In genomic region chr3:124694486-124694885, GRCh38 we compare ENCODE assay signal across 19 cellular contexts. TPM values are rescaled to one million over a fixed set of nuclear protein-coding genes. Genes with fewer than 3 reads are reported as not detected.
DNase-seq lines count a peak whose midpoint lies in the region; ATAC-seq, FAIRE-seq and TF ChIP-seq lines count a peak whose summit lies in the region.
"Had no signal": no experiment of that assay in that cellular context is flagged by ENCODE, and none has a peak within 500 bp of the region (broad histone marks: within the 10 kb centered on the region; RNA-seq: fewer than 3 reads in every experiment).

No MANE protein-coding gene starts in this region.

- no peaks in the 10 kb centered on the region for H3K27me3 ChIP-seq in bronchial epithelial cell (ENCODE audit: control insufficient read depth, insufficient read depth, low read length)
- H3K27me3 ChIP-seq in foreskin keratinocyte, result peaks cover 7% of the 10 kb centered on the region
- H3K27me3 ChIP-seq in trophoblast cell (ENCODE audit: insufficient read depth, low read length), result no peaks in the 10 kb centered on the region

- no peak overlapping the region for H2AK5ac ChIP-seq in trophoblast cell (ENCODE audit: low read length)

- ATAC-seq in foreskin keratinocyte (peak; percentile 24), GM21825 (IDR thresholded peaks at IDR 0.05; ENCODE audit: unreplicated experiment) (no peak)
- ATAC-seq: CD8-positive, alpha-beta T cell; HepG2 had no signal

- no peak overlapping the region for H2BK5ac ChIP-seq in trophoblast cell (ENCODE audit: low read depth, low read length, poor library complexity)

- no peak overlapping the region for H2AFZ ChIP-seq in trophoblast cell (ENCODE audit: insufficient read depth, low read length, poor library complexity)
- H2AFZ ChIP-seq: GM23248 had no signal

- no peak overlapping the region for H3K4me2 ChIP-seq in trophoblast cell (ENCODE audit: low read length)

- DNase-seq in DMS53 (lab: John Stamatoyannopoulos, UW), result peak; percentile 4
- DNase-seq in DMS53 treated with DMSO at 0.1 percent for 48 hours (lab: John Stamatoyannopoulos, UW; ENCODE audit: unreplicated experiment), result no peak
- peak; percentile 59 for DNase-seq in bronchial epithelial cell (ENCODE audit: low read depth)
- peak; percentile 6 to 24 for DNase-seq in foreskin keratinocyte
- no peak for DNase-seq in trophoblast cell
- DNase-seq in RPMI8226, result no peak
- DNase-seq in stimulated activated CD4-positive, alpha-beta T cell treated with anti-CD3 and anti-CD28 coated beads, Interleukin-1b, Interleukin-23, amount 100 ng/mL, for 48 hours, result no peak
- DNase-seq: CD8-positive, alpha-beta T cell; COR-L47; DMS153; GF-D8; GM23248; H7 had no signal

- H3K27ac ChIP-seq in foreskin keratinocyte (no peak overlapping the region), trophoblast cell (ENCODE audit: low read depth, low read length) (no peak overlapping the region)
- H3K27ac ChIP-seq: 22Rv1, GM23248 had no signal

- H3K9me3 ChIP-seq in trophoblast cell (ENCODE audit: insufficient read depth, low read depth, low read length), result no peaks in the 10 kb centered on the region

- no peak overlapping the region for H3K18ac ChIP-seq in trophoblast cell (ENCODE audit: low read length)

- H2BK12ac ChIP-seq in trophoblast cell (ENCODE audit: low read length), result peak overlapping the region; percentile 50

- no peaks in the 10 kb centered on the region for H3K79me1 ChIP-seq in trophoblast cell (ENCODE audit: low read length)

- FAIRE-seq in bronchial epithelial cell (lab: Jason Lieb, UNC), result peak; percentile 7
- FAIRE-seq: D721Med, GM18507, HepG2, HTR-8/SVneo had no signal

- H3K23ac ChIP-seq in trophoblast cell (ENCODE audit: low read length), result no peak overlapping the region

- H4K12ac ChIP-seq in trophoblast cell (ENCODE audit: low read depth, low read length), result no peak overlapping the region

- H2BK120ac ChIP-seq in trophoblast cell (ENCODE audit: insufficient read depth, low read length, poor library complexity), result no peak overlapping the region

- H3K4ac ChIP-seq in trophoblast cell (ENCODE audit: low read depth, low read length), result no peak overlapping the region

- H3K36me3 ChIP-seq in bronchial epithelial cell (ENCODE audit: control insufficient read depth, insufficient read depth, low read length) (no peaks in the 10 kb centered on the region), trophoblast cell (ENCODE audit: control insufficient read depth in 1 of 2, insufficient read depth in 2 of 2, low read length in 2 of 2) (peaks cover 0 to 2% of the 10 kb centered on the region in 2 experiments)

- no CpG with 5 or more reads among the region's 5 CpGs for WGBS in trophoblast cell (ENCODE audit: extremely low coverage, insufficient coverage, insufficient read length)

- H4K91ac ChIP-seq in trophoblast cell (ENCODE audit: low read depth, low read length), result no peak overlapping the region

- H3K4me3 ChIP-seq in bronchial epithelial cell (ENCODE audit: low read depth, low read length), result no peak overlapping the region
- H3K4me3 ChIP-seq in trophoblast cell (ENCODE audit: low read depth, low read length), result no peak overlapping the region
- H3K4me3 ChIP-seq: GM23248 had no signal

- H3K9ac ChIP-seq in trophoblast cell (ENCODE audit: low read length), result no peak overlapping the region
- H3K9ac ChIP-seq: GM23248 had no signal

- H3K4me1 ChIP-seq in foreskin keratinocyte (no peaks in the 10 kb centered on the region), trophoblast cell (ENCODE audit: control insufficient read depth in 1 of 2, insufficient read depth in 2 of 2, low read length in 2 of 2) (peaks cover 0 to 3% of the 10 kb centered on the region in 2 experiments)

- H3K14ac ChIP-seq in trophoblast cell (ENCODE audit: low read length), result no peak overlapping the region

- no peaks in the 10 kb centered on the region for H3K79me2 ChIP-seq in trophoblast cell (ENCODE audit: control insufficient read depth, insufficient read depth, low read length, poor library complexity)

- TF ChIP-seq CTCF in bronchial epithelial cell (IDR thresholded peaks at IDR 0.05; ENCODE audit: insufficient read depth, low read length, severe bottlenecking) (no peak), foreskin keratinocyte (conservative IDR thresholded peaks at IDR 0.05) (no peak)

- H4K8ac ChIP-seq in trophoblast cell (ENCODE audit: low read depth, low read length), result no peak overlapping the region

RNA-seq across cellular contexts. Expression of gene UMPS, which starts 35.8 kb away (rescaled TPM):
- total RNA-seq in bronchial epithelial cell (21.8 and 31.3 TPM in 2 replicates), foreskin keratinocyte (44.9 and 45.1 TPM in 2 replicates)
- 52.7 and 57.5 TPM in 2 replicates for polyA plus RNA-seq in foreskin keratinocyte
- polyA plus RNA-seq in trophoblast cell (2013), result 23.2 and 23.9 TPM in 2 replicates

Comparison
In these comparisons a context has a peak if more than half of its experiments do, and no peak if none do; other contexts are left out.
1. DNase-seq: peak in DMS53 (single experiment), bronchial epithelial cell (single experiment) and foreskin keratinocyte (2 of 2); none in DMS53 treated with DMSO at 0.1 percent for 48 hours (single experiment), trophoblast cell (0 of 2), RPMI8226 (single experiment) and stimulated activated CD4-positive, alpha-beta T cell treated with anti-CD3 and anti-CD28 coated beads, Interleukin-1b, Interleukin-23, amount 100 ng/mL, for 48 hours (single experiment).